In the genomic region with DNA sequence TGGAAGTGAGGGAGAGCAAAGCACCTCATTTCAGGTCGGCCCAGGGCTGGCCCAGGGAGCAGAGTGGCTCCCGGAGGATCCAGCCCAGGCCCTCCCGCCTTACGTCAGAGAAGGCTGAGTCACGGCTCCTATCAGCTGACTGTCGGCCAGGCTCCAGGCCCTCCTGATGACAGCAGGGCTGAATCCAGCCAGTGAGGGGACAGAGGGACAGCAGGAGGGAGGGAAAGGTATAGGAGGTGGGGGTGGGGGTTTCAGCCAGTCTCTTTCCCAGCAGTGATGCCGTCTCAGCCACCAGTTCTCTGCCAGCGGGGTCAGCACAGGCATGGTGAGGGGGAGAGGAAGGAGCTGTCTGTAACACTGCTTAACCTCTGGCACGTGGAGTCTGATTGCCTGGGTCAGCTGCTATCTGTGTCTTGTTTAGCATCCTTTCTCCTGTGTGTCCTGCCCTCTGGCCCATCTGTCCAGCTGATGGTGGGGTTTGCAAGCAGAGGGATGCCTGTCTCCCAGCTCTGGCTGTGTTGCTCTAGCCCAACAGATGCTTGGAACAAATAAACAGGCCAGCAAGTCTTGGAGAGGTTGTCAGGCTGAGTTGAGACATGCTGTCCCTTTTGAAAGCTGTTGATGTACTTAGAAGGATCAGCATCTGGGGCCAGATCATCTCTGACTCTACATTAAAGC, we compare ENCODE assay signal across 10 cellular contexts.
DNase-seq lines count a peak whose midpoint lies in the region; TF ChIP-seq lines count a peak whose summit lies in the region.
"Had no signal": no experiment of that assay in that cellular context is flagged by ENCODE, and none has a peak within 500 bp of the region (broad histone marks: within the 10 kb centered on the region; RNA-seq: fewer than 3 reads in every experiment).

No MANE protein-coding gene starts in this region.

- H3K36me3 Mint-ChIP-seq in activated T-helper 1 cell treated with anti-CD3 and anti-CD28 coated beads, Interleukin-12 subunit alpha, Interleukin-12 subunit beta, Interleukin-2, Interleukin-4 antibody, amounts not matched to agents 30 ng/mL and 10 ng/mL and 1 ng/mL, durations not matched to agents 14 hours and 24 hours and 36 hours (ENCODE audit: low read depth), result no peaks in the 10 kb centered on the region

- no peak overlapping the region for H3K27ac Mint-ChIP-seq in activated T-helper 1 cell treated with anti-CD3 and anti-CD28 coated beads, Interleukin-12 subunit alpha, Interleukin-12 subunit beta, Interleukin-2, Interleukin-4 antibody, amounts not matched to agents 30 ng/mL and 10 ng/mL and 1 ng/mL, durations not matched to agents 14 hours and 24 hours and 36 hours
- H3K27ac Mint-ChIP-seq: activated B cell treated with CpG ODN at 0.5 μM for 24 hours had no signal

- intact Hi-C loops in activated T-helper 1 cell treated with anti-CD3 and anti-CD28 coated beads, Interleukin-12 subunit alpha, Interleukin-12 subunit beta, Interleukin-2, Interleukin-4 antibody, amounts not matched to agents 30 ng/mL and 10 ng/mL and 1 ng/mL, durations not matched to agents 14 hours and 24 hours and 36 hours (cut with micrococcal nuclease), result no loop called here

- TF ChIP-seq POLR2A in erythroblast (IDR thresholded peaks at IDR 0.05; ENCODE audit: low read length), result no peak

- peaks cover 28% of the 10 kb centered on the region for H3K4me1 ChIP-seq in ACC112 (ENCODE audit: control insufficient read depth, insufficient read depth, low read length, unreplicated experiment)

- no peaks in the 10 kb centered on the region for H3K27me3 ChIP-seq in ACC112 (ENCODE audit: insufficient read depth, low read length)

- peak overlapping the region; percentile 23 for H3K4me3 ChIP-seq in ACC112 (ENCODE audit: low read depth, low read length)

- DNase-seq in NCI-H2227 treated with DMSO at 0.1 percent for 48 hours (lab: John Stamatoyannopoulos, UW) (peak; percentile 1), erythroblast (lab: John Stamatoyannopoulos, UW) (peak; percentile 10 to 64), mucosa of gallbladder (ENCODE audit: low spot score) (peak; percentile 90), NCI-H1436 treated with DMSO at 0.1 percent for 48 hours (lab: John Stamatoyannopoulos, UW) (no peak), SKM-1 treated with dmso at 0.1 percent for 144 hours (lab: John Stamatoyannopoulos, UW; ENCODE audit: unreplicated experiment) (no peak), NCI-H1694 treated with DMSO at 0.1 percent for 48 hours (lab: John Stamatoyannopoulos, UW) (no peak)
- no peak for DNase-seq in activated T-helper 1 cell treated with anti-CD3 and anti-CD28 coated beads, Interleukin-12 subunit alpha, Interleukin-12 subunit beta, Interleukin-2, Interleukin-4 antibody, amounts not matched to agents 30 ng/mL and 10 ng/mL and 1 ng/mL, durations not matched to agents 14 hours and 24 hours and 36 hours (ENCODE audit: low spot score)
- DNase-seq: activated B cell treated with CpG ODN at 0.5 μM for 24 hours, DND-41 had no signal

- peak overlapping the region; percentile 80 for H3K27ac ChIP-seq in ACC112 (ENCODE audit: low read depth, low read length)

- no peaks in the 10 kb centered on the region for H3K4me1 Mint-ChIP-seq in activated T-helper 1 cell treated with anti-CD3 and anti-CD28 coated beads, Interleukin-12 subunit alpha, Interleukin-12 subunit beta, Interleukin-2, Interleukin-4 antibody, amounts not matched to agents 30 ng/mL and 10 ng/mL and 1 ng/mL, durations not matched to agents 14 hours and 24 hours and 36 hours (ENCODE audit: low read depth)
- H3K4me1 Mint-ChIP-seq: activated B cell treated with CpG ODN at 0.5 μM for 24 hours had no signal

- H3K27me3 Mint-ChIP-seq in activated T-helper 1 cell treated with anti-CD3 and anti-CD28 coated beads, Interleukin-12 subunit alpha, Interleukin-12 subunit beta, Interleukin-2, Interleukin-4 antibody, amounts not matched to agents 30 ng/mL and 10 ng/mL and 1 ng/mL, durations not matched to agents 14 hours and 24 hours and 36 hours (ENCODE audit: insufficient read depth), result peaks cover 2% of the 10 kb centered on the region

- H3K9me3 Mint-ChIP-seq in activated T-helper 1 cell treated with anti-CD3 and anti-CD28 coated beads, Interleukin-12 subunit alpha, Interleukin-12 subunit beta, Interleukin-2, Interleukin-4 antibody, amounts not matched to agents 30 ng/mL and 10 ng/mL and 1 ng/mL, durations not matched to agents 14 hours and 24 hours and 36 hours, result no peaks in the 10 kb centered on the region
- H3K9me3 Mint-ChIP-seq: activated B cell treated with CpG ODN at 0.5 μM for 24 hours had no signal

- no peaks in the 10 kb centered on the region for H3K79me2 ChIP-seq in ACC112 (ENCODE audit: control insufficient read depth, insufficient read depth, low read length, unreplicated experiment)

- no peaks in the 10 kb centered on the region for H3K36me3 ChIP-seq in ACC112 (ENCODE audit: insufficient read depth, low read length)

- peak overlapping the region; percentile 71 for H2AFZ ChIP-seq in ACC112 (ENCODE audit: low read length, unreplicated experiment)

- H3K4me3 Mint-ChIP-seq in activated T-helper 1 cell treated with anti-CD3 and anti-CD28 coated beads, Interleukin-12 subunit alpha, Interleukin-12 subunit beta, Interleukin-2, Interleukin-4 antibody, amounts not matched to agents 30 ng/mL and 10 ng/mL and 1 ng/mL, durations not matched to agents 14 hours and 24 hours and 36 hours, result no peak overlapping the region
- H3K4me3 Mint-ChIP-seq: activated B cell treated with CpG ODN at 0.5 μM for 24 hours had no signal

Comparison
In these comparisons a context has a peak if more than half of its experiments do, and no peak if none do; other contexts are left out.
1. DNase-seq: peak in NCI-H2227 treated with DMSO at 0.1 percent for 48 hours (single experiment), erythroblast (2 of 2) and mucosa of gallbladder (single experiment); none in activated T-helper 1 cell treated with anti-CD3 and anti-CD28 coated beads, Interleukin-12 subunit alpha, Interleukin-12 subunit beta, Interleukin-2, Interleukin-4 antibody, amounts not matched to agents 30 ng/mL and 10 ng/mL and 1 ng/mL, durations not matched to agents 14 hours and 24 hours and 36 hours (single experiment), NCI-H1436 treated with DMSO at 0.1 percent for 48 hours (single experiment), SKM-1 treated with dmso at 0.1 percent for 144 hours (single experiment) and NCI-H1694 treated with DMSO at 0.1 percent for 48 hours (single experiment).